In the genomic region with DNA sequence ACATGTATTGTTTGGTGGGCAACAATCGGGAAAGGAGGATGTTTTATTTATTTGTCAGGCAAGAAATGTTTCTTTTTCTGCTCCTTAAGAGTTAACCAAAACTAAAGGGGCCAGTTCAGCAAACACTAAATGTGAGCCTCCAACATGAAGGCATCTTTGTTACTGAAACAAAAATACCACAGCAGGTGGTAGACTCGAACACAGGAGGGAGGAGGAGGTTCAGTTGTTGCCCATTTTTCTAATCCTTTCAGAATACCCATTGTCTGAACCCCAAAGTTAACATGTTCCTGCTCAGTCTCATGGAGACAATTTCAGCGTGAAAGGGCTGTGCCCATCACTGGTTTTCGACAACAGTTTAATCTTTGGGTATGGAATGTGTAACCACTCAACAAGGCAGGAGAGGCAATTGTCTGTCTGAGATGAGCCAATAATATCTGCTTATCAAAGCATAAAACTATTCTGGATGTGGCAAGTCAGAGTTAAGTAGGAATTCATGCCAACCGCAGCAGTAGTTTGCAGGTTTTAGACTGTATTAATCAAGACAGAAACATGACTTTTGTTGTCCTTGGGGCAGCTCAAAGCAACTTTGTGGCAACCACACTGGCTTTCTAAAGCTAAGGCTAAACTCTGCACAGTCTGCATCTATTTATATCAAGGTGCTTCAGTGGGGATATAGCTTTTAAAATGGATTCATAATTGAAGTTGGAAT, we compare ENCODE assay signal across 25 cellular contexts.
DNase-seq lines count a peak whose midpoint lies in the region; ATAC-seq and TF ChIP-seq lines count a peak whose summit lies in the region.
"Had no signal": no experiment of that assay in that cellular context is flagged by ENCODE, and none has a peak within 500 bp of the region (broad histone marks: within the 10 kb centered on the region; RNA-seq: fewer than 3 reads in every experiment).

No MANE protein-coding gene starts in this region.

- no peaks in the 10 kb centered on the region for H3K27me3 Mint-ChIP-seq in activated T-cell treated with anti-CD3 and anti-CD28 coated beads, Interleukin-2, amount 50 U/mL, for 24 hours
- H3K27me3 Mint-ChIP-seq: activated B cell treated with CpG ODN at 0.5 μM for 24 hours; activated CD4-positive, alpha-beta T cell treated with anti-CD3 and anti-CD28 coated beads, Interleukin-2, amount 10 ng/mL, durations not matched to agents 7 days and 5 days; activated naive CD8-positive, alpha-beta T cell treated with anti-CD3 and anti-CD28 coated beads, Interleukin-2, amount 10 ng/mL, durations not matched to agents 7 days and 5 days; CD4-positive, CD25-positive, alpha-beta regulatory T cell; naive thymus-derived CD4-positive, alpha-beta T cell; T-cell had no signal

- no peak overlapping the region for H3K27ac Mint-ChIP-seq in activated T-cell treated with anti-CD3 and anti-CD28 coated beads, Interleukin-2, amount 50 U/mL, for 24 hours
- H3K27ac Mint-ChIP-seq: activated B cell treated with CpG ODN at 0.5 μM for 24 hours; activated CD4-positive, alpha-beta T cell treated with anti-CD3 and anti-CD28 coated beads, Interleukin-2, amount 10 ng/mL, durations not matched to agents 7 days and 5 days; activated naive CD8-positive, alpha-beta T cell treated with anti-CD3 and anti-CD28 coated beads, Interleukin-2, amount 10 ng/mL, durations not matched to agents 7 days and 5 days; T-cell had no signal

- no peaks in the 10 kb centered on the region for H3K9me3 Mint-ChIP-seq in activated T-cell treated with anti-CD3 and anti-CD28 coated beads, Interleukin-2, amount 50 U/mL, for 24 hours
- H3K9me3 Mint-ChIP-seq: activated B cell treated with CpG ODN at 0.5 μM for 24 hours; activated CD4-positive, alpha-beta T cell treated with anti-CD3 and anti-CD28 coated beads, Interleukin-2, amount 10 ng/mL, durations not matched to agents 7 days and 5 days; activated naive CD8-positive, alpha-beta T cell treated with anti-CD3 and anti-CD28 coated beads, Interleukin-2, amount 10 ng/mL, durations not matched to agents 7 days and 5 days; CD4-positive, CD25-positive, alpha-beta regulatory T cell; naive thymus-derived CD4-positive, alpha-beta T cell; T-cell had no signal

- TF ChIP-seq CTCF in astrocyte of the spinal cord (IDR thresholded peaks at IDR 0.05; ENCODE audit: low read depth, low read length), result no peak

- in situ Hi-C loops in astrocyte of the spinal cord (cut with HindIII; ENCODE audit: low sequenced_read_pairs), result no loop called here

- no peak overlapping the region for H3K4me3 ChIP-seq in astrocyte of the spinal cord (ENCODE audit: low read depth, low read length)
- H3K4me3 ChIP-seq: breast epithelium, SJSA1, skin epidermis had no signal

- peaks cover 8% of the 10 kb centered on the region for H3K4me1 Mint-ChIP-seq in activated T-cell treated with anti-CD3 and anti-CD28 coated beads, Interleukin-2, amount 50 U/mL, for 24 hours (ENCODE audit: low read depth)
- H3K4me1 Mint-ChIP-seq: activated CD4-positive, alpha-beta T cell treated with anti-CD3 and anti-CD28 coated beads, Interleukin-2, amount 10 ng/mL, durations not matched to agents 7 days and 5 days had no signal

- H3K36me3 Mint-ChIP-seq in activated T-cell treated with anti-CD3 and anti-CD28 coated beads, Interleukin-2, amount 50 U/mL, for 24 hours (ENCODE audit: low read depth), result no peaks in the 10 kb centered on the region

- no peak overlapping the region for H3K4me3 Mint-ChIP-seq in activated T-cell treated with anti-CD3 and anti-CD28 coated beads, Interleukin-2, amount 50 U/mL, for 24 hours
- H3K4me3 Mint-ChIP-seq: activated B cell treated with CpG ODN at 0.5 μM for 24 hours; activated CD4-positive, alpha-beta T cell treated with anti-CD3 and anti-CD28 coated beads, Interleukin-2, amount 10 ng/mL, durations not matched to agents 7 days and 5 days; activated naive CD8-positive, alpha-beta T cell treated with anti-CD3 and anti-CD28 coated beads, Interleukin-2, amount 10 ng/mL, durations not matched to agents 7 days and 5 days; CD4-positive, CD25-positive, alpha-beta regulatory T cell; naive thymus-derived CD4-positive, alpha-beta T cell; T-cell had no signal

- intact Hi-C loops in left cardiac atrium (cut with DNase I), result no loop called here
- intact Hi-C loops in cardiac septum (cut with DNase I), result no loop called here

- no peak for DNase-seq in left cardiac atrium
- DNase-seq in cardiac septum (ENCODE audit: low spot score), result no peak
- DNase-seq in astrocyte of the spinal cord (ENCODE audit: low read depth, low spot score), result peak; percentile 33
- DNase-seq in kidney glomerular epithelial cell (lab: John Stamatoyannopoulos, UW), result peak; percentile 7
- no peak for DNase-seq in C1 segment of cervical spinal cord (lab: John Stamatoyannopoulos, UW)
- no peak for DNase-seq in activated T-cell treated with anti-CD3 and anti-CD28 coated beads, Interleukin-2, amount 50 U/mL, for 24 hours
- DNase-seq in amygdala (lab: John Stamatoyannopoulos, UW), result no peak
- DNase-seq: activated B cell treated with CpG ODN at 0.5 μM for 24 hours; activated CD4-positive, alpha-beta T cell treated with anti-CD3 and anti-CD28 coated beads, Interleukin-2, amount 10 ng/mL, durations not matched to agents 7 days and 5 days; activated gamma-delta T cell treated with Interleukin-2 at 50 U/mL for 16 hours; activated naive CD8-positive, alpha-beta T cell treated with anti-CD3 and anti-CD28 coated beads, Interleukin-2, amount 10 ng/mL, durations not matched to agents 7 days and 5 days; CD4-positive, CD25-positive, alpha-beta regulatory T cell; effector CD4-positive, alpha-beta T cell; hypothalamus; naive thymus-derived CD4-positive, alpha-beta T cell; NCI-H1092 treated with DMSO at 0.1 percent for 48 hours; NCI-H1694 treated with DMSO at 0.1 percent for 48 hours; NCI-H2171 treated with DMSO at 0.1 percent for 48 hours; NCI-H510A; stimulated activated naive CD4-positive, alpha-beta T cell treated with Interleukin-2 at 50 U/mL for 16 hours; T-cell had no signal

- peak; percentile 27 to 31 for ATAC-seq in left cardiac atrium
- no peak for ATAC-seq in GM18909 (IDR thresholded peaks at IDR 0.05; ENCODE audit: poor library complexity, unreplicated experiment)
- ATAC-seq: naive thymus-derived CD4-positive, alpha-beta T cell; T-cell had no signal

Comparison
In these comparisons a context has a peak if more than half of its experiments do, and no peak if none do; other contexts are left out.
1. DNase-seq: peak in astrocyte of the spinal cord (single experiment) and kidney glomerular epithelial cell (single experiment); none in left cardiac atrium (single experiment), cardiac septum (single experiment), C1 segment of cervical spinal cord (0 of 14), activated T-cell treated with anti-CD3 and anti-CD28 coated beads, Interleukin-2, amount 50 U/mL, for 24 hours (single experiment) and amygdala (0 of 56).